8 cellular contexts compared by ENCODE assay signal in genomic region chr4:47913858-47914218, GRCh38. TPM values are rescaled to one million over a fixed set of nuclear protein-coding genes. Genes with fewer than 3 reads are reported as not detected.
DNase-seq lines count a peak whose midpoint lies in the region; ATAC-seq and TF ChIP-seq lines count a peak whose summit lies in the region.

No MANE protein-coding gene starts in this region.

- no peak for DNase-seq in HFF-Myc (ENCODE audit: extremely low read depth, low read depth)
- DNase-seq in NB4 (ENCODE audit: low read depth): peak; percentile 43
- peak; percentile 14 for DNase-seq in activated T-cell treated with anti-CD3 and anti-CD28 coated beads for 4 hours
- DNase-seq in esophagus muscularis mucosa (ENCODE audit: extremely low spot score): no peak
- no peak for DNase-seq in thoracic aorta (ENCODE audit: low spot score)
- no peak for DNase-seq in HT-29 (ENCODE audit: low spot score)

- peaks cover 27% of the 10 kb centered on the region for H3K36me3 Mint-ChIP-seq in nephron (ENCODE audit: low read depth)

- H3K4me1 Mint-ChIP-seq in nephron: peaks cover 27% of the 10 kb centered on the region

- TF ChIP-seq CTCF in HFF-Myc (IDR thresholded peaks at IDR 0.05; ENCODE audit: low read depth, low read length, missing control alignments) (no peak), NB4 (IDR thresholded peaks at IDR 0.05; ENCODE audit: low read depth, low read length) (no peak), esophagus muscularis mucosa (IDR thresholded peaks at IDR 0.05) (no peak), nephron (IDR thresholded peaks at IDR 0.05; ENCODE audit: unreplicated experiment in 3 of 3) (no peak), thoracic aorta (IDR thresholded peaks at IDR 0.05) (peak; percentile 15)

- WGBS in esophagus muscularis mucosa: under 1% methylated on average over 13 of the region's 30 CpGs

- peak overlapping the region; percentile 81 to 88 (median 84) for H3K27ac ChIP-seq in esophagus muscularis mucosa (replicated peaks in 1 of 4)
- peak overlapping the region; percentile 66 to 75 for H3K27ac ChIP-seq in thoracic aorta

- peak overlapping the region; percentile 97 for H3K4me3 Mint-ChIP-seq in nephron

- H3K9me3 ChIP-seq in esophagus muscularis mucosa: no peaks in the 10 kb centered on the region
- no peaks in the 10 kb centered on the region for H3K9me3 ChIP-seq in thoracic aorta

- peak overlapping the region; percentile 82 to 90 (median 87) for H3K27ac Mint-ChIP-seq in nephron

- TF ChIP-seq EP300 in esophagus muscularis mucosa (IDR thresholded peaks at IDR 0.05): no peak

- H3K27me3 Mint-ChIP-seq in nephron (ENCODE audit: low read depth): no peaks in the 10 kb centered on the region

- H3K4me3 ChIP-seq in HFF-Myc (replicated peaks; ENCODE audit: low read depth, low read length) (peak overlapping the region; percentile 95), NB4 (ENCODE audit: low read depth, low read length) (peak overlapping the region; percentile 88), esophagus muscularis mucosa (peak overlapping the region; percentile 85 to 92 (median 90)), thoracic aorta (peak overlapping the region; percentile 100)

- intact Hi-C loops in esophagus muscularis mucosa (cut with DNase I): loop anchor here (10.0 kb wide), 1 partner anchor 449 kb away; the partner anchor contains the start of gene COMMD8

- H3K9me3 Mint-ChIP-seq in nephron: peaks cover 9% of the 10 kb centered on the region

- no peak for TF ChIP-seq POLR2A in GM18505 (IDR thresholded peaks at IDR 0.05; ENCODE audit: borderline replicate concordance, extremely low read depth, insufficient read depth, insufficient read length)
- TF ChIP-seq POLR2A in NB4 (IDR thresholded peaks at IDR 0.05; ENCODE audit: extremely low read depth, insufficient read length): no peak
- TF ChIP-seq POLR2A in esophagus muscularis mucosa (IDR thresholded peaks at IDR 0.05; ENCODE audit: low read depth): no peak

- peak; percentile 23 for ATAC-seq in GM18505 (IDR thresholded peaks at IDR 0.05; ENCODE audit: unreplicated experiment)
- no peak for ATAC-seq in thoracic aorta (ENCODE audit: insufficient number of reproducible peaks, low FRiP score, low read depth)

- H3K27me3 ChIP-seq in esophagus muscularis mucosa: no peaks in the 10 kb centered on the region
- no peaks in the 10 kb centered on the region for H3K27me3 ChIP-seq in thoracic aorta (replicated peaks; ENCODE audit: insufficient read depth)

- H3K36me3 ChIP-seq in esophagus muscularis mucosa (peaks cover 10 to 24% (median 17%) of the 10 kb centered on the region in 4 donors), thoracic aorta (no peaks in the 10 kb centered on the region)

- H3K4me1 ChIP-seq in esophagus muscularis mucosa: peaks cover 11 to 20% (median 17%) of the 10 kb centered on the region in 4 donors
- peaks cover 7 to 18% of the 10 kb centered on the region in 2 donors for H3K4me1 ChIP-seq in thoracic aorta (ENCODE audit: control insufficient read depth in 1 of 2, low read depth in 2 of 2)

RNA-seq across cellular contexts. Expression of gene NFXL1, which starts 0.5 kb away (rescaled TPM):
- total RNA-seq in esophagus muscularis mucosa (10 to 100 TPM in 3 of 4 donors, 1 to 10 TPM in 1; 6.5 to 15.0 (median 10.6) TPM), thoracic aorta (10 to 100 TPM in 1 of 2 donors, 1 to 10 TPM in 1; 5.6 to 13.1 TPM)
- total RNA-seq in HT-29 (2014; rRNA removed; shearing (Covaris generic)): 7.9 and 13.2 TPM in 2 replicates

Comparison
In these comparisons a context has a peak if more than half of its experiments do, and no peak if none do; other contexts are left out.
1. DNase-seq: peak in NB4 (single experiment) and activated T-cell treated with anti-CD3 and anti-CD28 coated beads for 4 hours (single experiment); none in HFF-Myc (single experiment), esophagus muscularis mucosa (single experiment), thoracic aorta (single experiment) and HT-29 (single experiment).
2. Peak in every context shown above with its lines, with median percentiles within 50 percentile points of each other: H3K4me3 ChIP-seq.